In the genomic region with DNA sequence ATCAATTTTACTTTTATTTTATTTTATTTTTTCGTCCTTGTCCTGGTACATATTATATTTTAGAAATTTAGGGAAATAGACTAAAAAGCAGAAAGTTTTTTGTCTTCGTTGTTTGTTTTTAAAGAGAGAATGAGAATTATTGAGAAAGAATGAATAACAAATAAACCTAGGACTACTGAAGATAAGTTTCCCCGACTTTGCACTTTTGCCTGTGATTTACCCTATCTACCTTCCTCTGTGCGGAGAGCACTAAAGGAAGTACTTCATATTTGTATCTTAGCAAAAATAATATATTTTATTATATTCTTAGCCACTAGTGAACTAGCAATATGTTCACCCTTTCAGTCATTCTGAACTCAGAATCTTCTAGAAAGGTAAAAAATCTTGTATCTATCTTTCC, we compare ENCODE assay signal across 12 cellular contexts.
DNase-seq lines count a peak whose midpoint lies in the region; ATAC-seq, FAIRE-seq and TF ChIP-seq lines count a peak whose summit lies in the region.
"Had no signal": no experiment of that assay in that cellular context is flagged by ENCODE, and none has a peak within 500 bp of the region (broad histone marks: within the 10 kb centered on the region; RNA-seq: fewer than 3 reads in every experiment).

No MANE protein-coding gene starts in this region.

- POLR2A ChIA-PET in H1 (lab: Charles Lee; ENCODE audit: partially characterized antibody): interaction anchor here (1.1 to 1.4 kb wide), 2 partner anchors 10 to 47 kb away, joined by 3 read pairs; no protein-coding TSS in a partner anchor

- H3K4ac ChIP-seq in H1 (replicated peaks; ENCODE audit: insufficient read length, low read depth, low read length): no peak overlapping the region

- no peak for DNase-seq in RCC 7860 (ENCODE audit: low spot score)
- no peak for DNase-seq in H1 (ENCODE audit: low read depth in 1 of 2, low spot score in 2 of 2)
- DNase-seq in activated CD8-positive, alpha-beta memory T cell treated with anti-CD3 and anti-CD28 coated beads for 24 hours: no peak
- DNase-seq: CD4-positive, alpha-beta memory T cell; DMS153; DMS79; GF-D8 had no signal

- no peak overlapping the region for H3K18ac ChIP-seq in H1 (ENCODE audit: extremely low read depth, low read length)

- CTCF ChIA-PET in H1 (lab: Charles Lee; ENCODE audit: partially characterized antibody): interaction anchor here (1.2 to 2.1 kb wide), 3 partner anchors 12 to 234 kb away, joined by 4 to 6 read pairs (median 6); no protein-coding TSS in a partner anchor

- no peaks in the 10 kb centered on the region for H4K20me1 ChIP-seq in H1 (replicated peaks in 1 of 2; ENCODE audit: control insufficient read depth in 1 of 2, insufficient read depth in 2 of 2, low read length in 2 of 2)
- H4K20me1 ChIP-seq: BLaER1 had no signal

- H3K27ac ChIP-seq in H1 (ENCODE audit: low read depth, low read length): no peak overlapping the region
- H3K27ac ChIP-seq: BLaER1 had no signal

- no peak overlapping the region for H3K9ac ChIP-seq in H1 (replicated peaks in 1 of 4; ENCODE audit: extremely low read depth in 1 of 4, low read depth in 3 of 4, low read length in 3 of 4)
- H3K9ac ChIP-seq: BLaER1 had no signal

- H4K5ac ChIP-seq in H1 (ENCODE audit: insufficient read length, low read depth, low read length): no peak overlapping the region

- TF ChIP-seq RAD21 in H1 (IDR thresholded peaks at IDR 0.05 in 1 of 2, conservative IDR thresholded peaks at IDR 0.05 in 1 of 2; ENCODE audit: low read depth in 2 of 2, low read length in 2 of 2): no peak

- H2AK5ac ChIP-seq in H1 (ENCODE audit: low read depth, low read length): no peak overlapping the region

- no peak for ATAC-seq in GM18520 (IDR thresholded peaks at IDR 0.05; ENCODE audit: unreplicated experiment)
- no peak for ATAC-seq in HG02763 (IDR thresholded peaks at IDR 0.05; ENCODE audit: unreplicated experiment)

- H2BK120ac ChIP-seq in H1 (replicated peaks; ENCODE audit: low read depth, low read length): no peak overlapping the region

- no peak for TF ChIP-seq CTCF in H1 (IDR thresholded peaks at IDR 0.05; ENCODE audit: control extremely low read depth in 1 of 3, insufficient read depth in 1 of 3, low read depth in 1 of 3, low read length in 3 of 3)

- FAIRE-seq in G401.6 (lab: Jason Lieb, UNC) (peak; percentile 81), RCC 7860 (lab: Jason Lieb, UNC) (peak; percentile 39), H1 (lab: Jason Lieb, UNC) (no peak)

- no peak overlapping the region for H3K4me2 ChIP-seq in H1 (ENCODE audit: insufficient read depth in 1 of 2, low read depth in 2 of 2, low read length in 2 of 2)
- H3K4me2 ChIP-seq: BLaER1 had no signal

- no peak overlapping the region for H3K56ac ChIP-seq in H1 (replicated peaks; ENCODE audit: insufficient read length, low read depth, low read length)

- H2BK20ac ChIP-seq in H1 (ENCODE audit: low read length): no peak overlapping the region

- peaks cover 0 to 2% (median 0%) of the 10 kb centered on the region in 4 experiments; a peak in 1 of 7 replicates for H3K27me3 ChIP-seq in H1 (replicated peaks in 1 of 4; ENCODE audit: control insufficient read depth in 3 of 4, extremely low read depth in 1 of 4, insufficient read depth in 3 of 4, low read length in 3 of 4)
- H3K27me3 ChIP-seq: BLaER1 had no signal

- no peak overlapping the region for H3K14ac ChIP-seq in H1 (ENCODE audit: insufficient read length)

- no peak overlapping the region for H3K4me3 ChIP-seq in H1 (ENCODE audit: extremely low read depth in 1 of 4, insufficient read depth in 2 of 4, low read depth in 3 of 4, low read length in 4 of 4)
- H3K4me3 ChIP-seq: BLaER1, HAP-1 had no signal

- WGBS in H1 (ENCODE audit: extremely low coverage in 1 of 2, insufficient coverage in 1 of 2, insufficient read length in 1 of 2, insufficient replicate concordance in 2 of 2, low coverage in 1 of 2, low lambda C conversion rate in 2 of 2, missing lambda C conversion rate in 1 of 2), 2 experiments: 96 to 100% methylated on average over 1 to 4 of the region's 4 CpGs

- H4K8ac ChIP-seq in H1 (ENCODE audit: extremely low read depth, insufficient read depth, low read length): no peak overlapping the region

- no peaks in the 10 kb centered on the region for H3K4me1 ChIP-seq in H1 (replicated peaks in 1 of 4; ENCODE audit: control insufficient read depth in 3 of 4, insufficient read depth in 4 of 4, low read length in 3 of 4)
- H3K4me1 ChIP-seq: BLaER1, HAP-1 had no signal

- H2AFZ ChIP-seq in H1 (ENCODE audit: low read length): no peak overlapping the region

- H3K36me3 ChIP-seq in H1 (ENCODE audit: control insufficient read depth in 2 of 4, insufficient read depth in 4 of 4, low read length in 3 of 4): peaks cover 4 to 51% (median 24%) of the 10 kb centered on the region in 4 experiments

- H3K23me2 ChIP-seq in H1 (ENCODE audit: low read depth, low read length): no peaks in the 10 kb centered on the region

- H4K91ac ChIP-seq in H1 (replicated peaks; ENCODE audit: insufficient read length, low read length): no peak overlapping the region

- H3K79me2 ChIP-seq in H1 (ENCODE audit: control insufficient read depth in 1 of 2, insufficient read depth in 2 of 2, low read length in 2 of 2): no peaks in the 10 kb centered on the region

- H2BK12ac ChIP-seq in H1 (ENCODE audit: low read depth, low read length): no peak overlapping the region

- TF ChIP-seq POLR2A in H1 (IDR thresholded peaks at IDR 0.05; ENCODE audit: control extremely low read depth in 1 of 2, low read depth in 2 of 2, low read length in 2 of 2): no peak

- H3K79me1 ChIP-seq in H1 (ENCODE audit: low read depth, low read length): no peaks in the 10 kb centered on the region

- H2BK5ac ChIP-seq in H1 (ENCODE audit: low read depth, low read length): no peak overlapping the region

- no peak overlapping the region for H2BK15ac ChIP-seq in H1 (ENCODE audit: low read length)

- no peak for TF ChIP-seq EP300 in H1 (IDR thresholded peaks at IDR 0.05; ENCODE audit: borderline replicate concordance in 1 of 2, low read depth in 2 of 2, low read length in 2 of 2)

- no peak overlapping the region for H3K23ac ChIP-seq in H1 (ENCODE audit: insufficient read length)

- no peaks in the 10 kb centered on the region for H3K9me3 ChIP-seq in H1 (ENCODE audit: insufficient read depth in 2 of 2, low read depth in 1 of 2, low read length in 1 of 2)
- H3K9me3 ChIP-seq: BLaER1, HAP-1 had no signal

TF ChIP-seq in H1, 55 proteins besides CTCF, POLR2A, EP300 and RAD21:
- TF ChIP-seq GABPA (IDR thresholded peaks at IDR 0.05; ENCODE audit: borderline replicate concordance, insufficient read depth, low read length) (no peak), TBP (IDR thresholded peaks at IDR 0.05; ENCODE audit: low read depth, low read length) (no peak), SIRT6 (IDR thresholded peaks at IDR 0.05; ENCODE audit: low read length) (no peak), CREB1 (IDR thresholded peaks at IDR 0.05) (no peak), MAFK (IDR thresholded peaks at IDR 0.05; ENCODE audit: low read depth, low read length) (peak; percentile 51; the same call in 1 of the 2 replicates)
- TF ChIP-seq, protein P1, sequence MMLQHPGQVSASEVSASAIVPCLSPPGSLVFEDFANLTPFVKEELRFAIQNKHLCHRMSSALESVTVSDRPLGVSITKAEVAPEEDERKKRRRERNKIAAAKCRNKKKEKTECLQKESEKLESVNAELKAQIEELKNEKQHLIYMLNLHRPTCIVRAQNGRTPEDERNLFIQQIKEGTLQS (IDR thresholded peaks at IDR 0.05; ENCODE audit: insufficient read depth, low read depth, low read length): no peak
